Comparison of ENCODE assay signal across 16 cellular contexts in the genomic region with DNA sequence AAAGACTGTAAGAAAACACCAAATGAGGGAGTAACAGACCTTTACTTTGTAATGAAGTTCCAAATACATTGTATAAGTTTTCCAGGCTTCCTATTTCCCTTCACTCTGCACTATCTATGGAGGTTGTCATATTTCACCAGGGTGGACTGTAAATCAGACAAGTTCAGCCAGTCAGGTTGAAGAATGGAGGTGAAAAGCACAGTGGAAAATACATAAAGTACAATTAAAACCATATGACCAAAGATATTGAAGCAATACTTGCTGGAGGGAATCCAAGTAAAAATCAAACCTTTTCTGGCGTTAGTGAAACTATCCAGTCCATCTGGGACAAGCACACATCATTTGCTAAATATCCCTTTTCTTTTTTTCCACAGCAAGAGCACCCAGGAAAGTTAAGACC. TPM values are rescaled to one million over a fixed set of nuclear protein-coding genes. Genes with fewer than 3 reads are reported as not detected.
A peak's percentile ranks its signal among the peaks of the same experiment; 100 is the strongest.
DNase-seq lines count a peak whose midpoint lies in the region; ATAC-seq and TF ChIP-seq lines count a peak whose summit lies in the region.
"Had no signal": no experiment of that assay in that cellular context is flagged by ENCODE, and none has a peak within 500 bp of the region (broad histone marks: within the 10 kb centered on the region; RNA-seq: fewer than 3 reads in every experiment).

No MANE protein-coding gene starts in this region.

- H3K27me3 ChIP-seq in breast epithelium (no peaks in the 10 kb centered on the region), mesendoderm (ENCODE audit: insufficient read depth, low read length, poor library complexity) (no peaks in the 10 kb centered on the region)

- no peaks in the 10 kb centered on the region for H3K9me3 ChIP-seq in breast epithelium
- H3K9me3 ChIP-seq: pancreas had no signal

- no peak overlapping the region for H3K4me2 ChIP-seq in mesendoderm (ENCODE audit: low read length)

- H2BK15ac ChIP-seq in mesendoderm (replicated peaks; ENCODE audit: low read depth), result no peak overlapping the region

- no peak overlapping the region for H3K4ac ChIP-seq in mesendoderm (ENCODE audit: low read depth, low read length)

- H3K4me3 Mint-ChIP-seq in type B pancreatic cell, result peak overlapping the region; percentile 93
- no peak overlapping the region for H3K4me3 Mint-ChIP-seq in effector memory CD8-positive, alpha-beta T cell
- H3K4me3 Mint-ChIP-seq: T-helper 1 cell treated with Interleukin-12 subunit alpha and Interleukin-12 subunit beta and Interleukin-4 antibody, amounts not matched to agents 30 μg/mL and 1 μg/mL, for 36 hours had no signal

- H2AK5ac ChIP-seq in mesendoderm (ENCODE audit: low read length), result no peak overlapping the region

- peak overlapping the region; percentile 39 for H3K56ac ChIP-seq in mesendoderm (ENCODE audit: low read length)

- H3K18ac ChIP-seq in mesendoderm (ENCODE audit: low read length), result no peak overlapping the region

- no peaks in the 10 kb centered on the region for H3K79me1 ChIP-seq in mesendoderm (ENCODE audit: low read length)

- no peak overlapping the region for H4K5ac ChIP-seq in mesendoderm (ENCODE audit: low read length)

- no peaks in the 10 kb centered on the region for H3K79me2 ChIP-seq in mesendoderm (ENCODE audit: control insufficient read depth, insufficient read depth, low read length)

- intact Hi-C loops in breast epithelium (cut with DNase I; ENCODE audit: low total_unique reads), result no loop called here

- H3K4me3 ChIP-seq in HFF-Myc (replicated peaks; ENCODE audit: low read depth, low read length), result no peak overlapping the region
- peak overlapping the region; percentile 70 to 97 (median 83) for H3K4me3 ChIP-seq in breast epithelium
- no peak overlapping the region for H3K4me3 ChIP-seq in mesendoderm (ENCODE audit: low read length)
- H3K4me3 ChIP-seq: pancreas had no signal

- H3K36me3 Mint-ChIP-seq in type B pancreatic cell, result peaks cover 14% of the 10 kb centered on the region
- H3K36me3 Mint-ChIP-seq in effector memory CD8-positive, alpha-beta T cell (ENCODE audit: insufficient read depth), result no peaks in the 10 kb centered on the region

- no CpG with 5 or more reads among the region's 1 CpG for WGBS in mesendoderm (ENCODE audit: extremely low coverage, insufficient coverage, low lambda C conversion rate)

- no peak overlapping the region for H3K9ac ChIP-seq in mesendoderm (ENCODE audit: low read length)

- TF ChIP-seq CTCF in HFF-Myc (IDR thresholded peaks at IDR 0.05; ENCODE audit: low read depth, low read length, missing control alignments), result no peak
- no peak for TF ChIP-seq CTCF in breast epithelium (IDR thresholded peaks at IDR 0.05)
- TF ChIP-seq CTCF in type B pancreatic cell (conservative IDR thresholded peaks at IDR 0.05), result no peak

- peaks cover 52% of the 10 kb centered on the region for H3K4me1 Mint-ChIP-seq in type B pancreatic cell (ENCODE audit: unreplicated experiment)
- H3K4me1 Mint-ChIP-seq in effector memory CD8-positive, alpha-beta T cell (ENCODE audit: low read depth in 2 of 2), result peaks cover 5 to 7% of the 10 kb centered on the region in 2 donors

- H3K9me3 Mint-ChIP-seq in type B pancreatic cell, result peaks cover 5% of the 10 kb centered on the region
- H3K9me3 Mint-ChIP-seq in effector memory CD8-positive, alpha-beta T cell, result no peaks in the 10 kb centered on the region
- H3K9me3 Mint-ChIP-seq: T-helper 1 cell treated with Interleukin-12 subunit alpha and Interleukin-12 subunit beta and Interleukin-4 antibody, amounts not matched to agents 30 μg/mL and 1 μg/mL, for 36 hours had no signal

- H3K27me3 Mint-ChIP-seq in type B pancreatic cell, result peaks cover 19% of the 10 kb centered on the region
- H3K27me3 Mint-ChIP-seq in effector memory CD8-positive, alpha-beta T cell, result peaks cover 48 to 50% of the 10 kb centered on the region in 2 donors

- no peak overlapping the region for H2BK5ac ChIP-seq in mesendoderm (ENCODE audit: low read length)

- H3K23ac ChIP-seq in mesendoderm (ENCODE audit: low read length), result no peak overlapping the region

- no peak overlapping the region for H4K8ac ChIP-seq in mesendoderm (ENCODE audit: low read depth, low read length)

- H3K36me3 ChIP-seq in breast epithelium, result no peaks in the 10 kb centered on the region
- H3K36me3 ChIP-seq in mesendoderm (ENCODE audit: control insufficient read depth, insufficient read depth, low read length), result no peaks in the 10 kb centered on the region
- H3K36me3 ChIP-seq: pancreas had no signal

- no peak for ATAC-seq in effector memory CD8-positive, alpha-beta T cell (replicated peaks)
- ATAC-seq in esophagus mucosa, result no peak
- ATAC-seq: left colon, pancreas had no signal

- no peak for TF ChIP-seq POLR2A in breast epithelium (IDR thresholded peaks at IDR 0.05)

- no peak overlapping the region for H2BK120ac ChIP-seq in mesendoderm (ENCODE audit: low read depth, low read length)

- H3K4me1 ChIP-seq in breast epithelium (no peaks in the 10 kb centered on the region), mesendoderm (ENCODE audit: control insufficient read depth, low read depth, low read length) (no peaks in the 10 kb centered on the region)

- no peak overlapping the region for H3K27ac Mint-ChIP-seq in type B pancreatic cell
- no peak overlapping the region for H3K27ac Mint-ChIP-seq in effector memory CD8-positive, alpha-beta T cell
- H3K27ac Mint-ChIP-seq: T-helper 1 cell treated with Interleukin-12 subunit alpha and Interleukin-12 subunit beta and Interleukin-4 antibody, amounts not matched to agents 30 μg/mL and 1 μg/mL, for 36 hours had no signal

- H3K27ac ChIP-seq in breast epithelium, result peak overlapping the region; percentile 33 to 46
- no peak overlapping the region for H3K27ac ChIP-seq in mesendoderm (ENCODE audit: low read depth, low read length)
- H3K27ac ChIP-seq: pancreas had no signal

- DNase-seq in HFF-Myc (ENCODE audit: extremely low read depth, low read depth) (peak; percentile 26), breast epithelium (ENCODE audit: low spot score in 2 of 2) (no peak), mesendoderm (no peak), type B pancreatic cell (ENCODE audit: extremely low spot score, unreplicated experiment) (no peak), NCI-H510A treated with DMSO at 0.1 percent for 48 hours (lab: John Stamatoyannopoulos, UW) (no peak)
- no peak for DNase-seq in effector memory CD8-positive, alpha-beta T cell
- DNase-seq: activated CD4-positive, alpha-beta T cell treated with anti-CD3 and anti-CD28 coated beads, Interleukin-2, amount 50 U/mL, for 4 hours; activated effector memory CD4-positive, alpha-beta T cell treated with anti-CD3 and anti-CD28 coated beads, Interleukin-2, amount 50 U/mL, for 16 hours; central memory CD4-positive, alpha-beta T cell; foreskin melanocyte; left colon; OCI-M1; pancreas; stimulated activated naive CD4-positive, alpha-beta T cell had no signal

RNA-seq across cellular contexts. Expression of gene LHFPL6, which starts 3.2 kb away (rescaled TPM):
- 10 to 100 TPM; 54.2 to 99.6 (median 91.7) TPM for total RNA-seq in breast epithelium
- polyA plus RNA-seq in mesendoderm (2013, experiment 1 of 2), result 4.3 TPM
- polyA plus RNA-seq in mesendoderm (2013, experiment 2 of 2), result 4.4 TPM
- 21.9 and 31.7 TPM in 2 replicates for total RNA-seq in type B pancreatic cell (ENCODE audit: low replicate concordance)
- total RNA-seq in esophagus mucosa, result 3.3 TPM

RNA-seq across cellular contexts. Expression of gene COG6, which starts 55.6 kb away (rescaled TPM):
- total RNA-seq in breast epithelium, result 10 to 100 TPM; 20.5 to 32.2 (median 21.6) TPM
- polyA plus RNA-seq in mesendoderm (2013, experiment 1 of 2), result 9.1 TPM
- 9.3 TPM for polyA plus RNA-seq in mesendoderm (2013, experiment 2 of 2)
- 40.0 and 47.3 TPM in 2 replicates for total RNA-seq in type B pancreatic cell (ENCODE audit: low replicate concordance)
- total RNA-seq in esophagus mucosa, result 21.8 TPM

Comparison
In these comparisons a context has a peak if more than half of its experiments do, and no peak if none do; other contexts are left out.
1. H3K4me3 ChIP-seq: peak in breast epithelium (3 of 3); none in HFF-Myc (single experiment) and mesendoderm (single experiment).